In genomic region chr9:121684381-121685145, GRCh38 we compare ENCODE assay signal across 8 cellular contexts. TPM values are rescaled to one million over a fixed set of nuclear protein-coding genes. Genes with fewer than 3 reads are reported as not detected.
A peak's percentile ranks its signal among the peaks of the same experiment; 100 is the strongest.
DNase-seq lines count a peak whose midpoint lies in the region; ATAC-seq and TF ChIP-seq lines count a peak whose summit lies in the region.

No MANE protein-coding gene starts in this region.

- H3K27me3 Mint-ChIP-seq in GM23338 (ENCODE audit: insufficient read depth, low read depth, poor library complexity) = peaks cover 5% of the 10 kb centered on the region

- H3K27me3 ChIP-seq in GM23338 (ENCODE audit: insufficient read depth) (no peaks in the 10 kb centered on the region), ascending aorta (no peaks in the 10 kb centered on the region), kidney epithelial cell (ENCODE audit: control insufficient read depth, insufficient read depth, low read length) (no peaks in the 10 kb centered on the region)

- no peaks in the 10 kb centered on the region for H3F3A ChIP-seq in GM23338 (replicated peaks; ENCODE audit: low read depth)

- peaks cover 5% of the 10 kb centered on the region; the same call in 1 of the 3 replicates for H3K36me3 Mint-ChIP-seq in GM23338 (ENCODE audit: low read depth)

- H3K9me2 ChIP-seq in GM23338 (ENCODE audit: insufficient read depth) = no peaks in the 10 kb centered on the region

- intact Hi-C loops in ascending aorta (cut with DNase I) = loop anchor here (5.0 kb wide), 1 partner anchor 47 kb away; no protein-coding TSS in a partner anchor

- H3K36me3 ChIP-seq in GM23338 (ENCODE audit: insufficient read depth) (no peaks in the 10 kb centered on the region), ascending aorta (peaks cover 0 to 8% of the 10 kb centered on the region in 2 donors), kidney epithelial cell (ENCODE audit: control insufficient read depth, insufficient read depth, low read length) (no peaks in the 10 kb centered on the region)

- H3K27ac Mint-ChIP-seq in GM23338 = no peak overlapping the region

- H2AFZ ChIP-seq in GM23338 = no peak overlapping the region

- no peaks in the 10 kb centered on the region for H3K9me3 ChIP-seq in ascending aorta

- H4K20me1 ChIP-seq in GM23338 (replicated peaks; ENCODE audit: insufficient read depth) = peaks cover 9% of the 10 kb centered on the region

- TF ChIP-seq CTCF in GM23338 (conservative IDR thresholded peaks at IDR 0.05; ENCODE audit: low read depth in 2 of 2) = peak; percentile 80 to 93
- peak; percentile 53 to 69 (median 68) for TF ChIP-seq CTCF in ascending aorta (IDR thresholded peaks at IDR 0.05)
- TF ChIP-seq CTCF in kidney epithelial cell (IDR thresholded peaks at IDR 0.05; ENCODE audit: insufficient read depth, low read length, poor library complexity, severe bottlenecking) = peak; percentile 54

- no peak overlapping the region for H3K4me2 ChIP-seq in GM23338

- H3K4me1 ChIP-seq in GM23338 (ENCODE audit: insufficient read depth) (peaks cover 6% of the 10 kb centered on the region; the same call in 1 of the 2 replicates), ascending aorta (no peaks in the 10 kb centered on the region)

- DNase-seq in COLO668 (lab: John Stamatoyannopoulos, UW; ENCODE audit: unreplicated experiment) = peak; percentile 27
- DNase-seq in GM23338 (ENCODE audit: low spot score) = peak; percentile 90
- DNase-seq in ascending aorta (ENCODE audit: low spot score in 2 of 2) = no peak
- DNase-seq in kidney epithelial cell (ENCODE audit: low read depth) = no peak
- DNase-seq in hippocampal formation (lab: John Stamatoyannopoulos, UW) = no peak
- no peak for DNase-seq in NCI-H524 treated with DMSO at 0.1 percent for 48 hours (lab: John Stamatoyannopoulos, UW)

- H3K4me1 Mint-ChIP-seq in GM23338 = peaks cover 23% of the 10 kb centered on the region

- no peak overlapping the region for H3K27ac ChIP-seq in GM23338 (ENCODE audit: low read depth)
- no peak overlapping the region for H3K27ac ChIP-seq in ascending aorta

- H3K4me3 ChIP-seq in GM23338 (no peak overlapping the region), ascending aorta (no peak overlapping the region), kidney epithelial cell (ENCODE audit: low read depth, low read length) (no peak overlapping the region)

- no peaks in the 10 kb centered on the region; the same call in 2 of the 3 replicates for H3K9me3 Mint-ChIP-seq in GM23338

- H3K4me3 Mint-ChIP-seq in GM23338 = no peak overlapping the region

- ATAC-seq in GM23338 = peak; percentile 90
- no peak for ATAC-seq in HG03342 (IDR thresholded peaks at IDR 0.05; ENCODE audit: unreplicated experiment)
- ATAC-seq in GM18858 (IDR thresholded peaks at IDR 0.05; ENCODE audit: unreplicated experiment) = no peak

- no peaks in the 10 kb centered on the region for H3K79me2 ChIP-seq in GM23338 (replicated peaks; ENCODE audit: insufficient read depth)

TF ChIP-seq in GM23338, 12 proteins besides CTCF, POLR2A, EP300 and RAD21 (continues in another document):
- no peak for TF ChIP-seq JUNB (IDR thresholded peaks at IDR 0.05; ENCODE audit: unreplicated experiment)
- no peak for TF ChIP-seq STAT1 (IDR thresholded peaks at IDR 0.05; ENCODE audit: unreplicated experiment)
- TF ChIP-seq, protein P1, sequence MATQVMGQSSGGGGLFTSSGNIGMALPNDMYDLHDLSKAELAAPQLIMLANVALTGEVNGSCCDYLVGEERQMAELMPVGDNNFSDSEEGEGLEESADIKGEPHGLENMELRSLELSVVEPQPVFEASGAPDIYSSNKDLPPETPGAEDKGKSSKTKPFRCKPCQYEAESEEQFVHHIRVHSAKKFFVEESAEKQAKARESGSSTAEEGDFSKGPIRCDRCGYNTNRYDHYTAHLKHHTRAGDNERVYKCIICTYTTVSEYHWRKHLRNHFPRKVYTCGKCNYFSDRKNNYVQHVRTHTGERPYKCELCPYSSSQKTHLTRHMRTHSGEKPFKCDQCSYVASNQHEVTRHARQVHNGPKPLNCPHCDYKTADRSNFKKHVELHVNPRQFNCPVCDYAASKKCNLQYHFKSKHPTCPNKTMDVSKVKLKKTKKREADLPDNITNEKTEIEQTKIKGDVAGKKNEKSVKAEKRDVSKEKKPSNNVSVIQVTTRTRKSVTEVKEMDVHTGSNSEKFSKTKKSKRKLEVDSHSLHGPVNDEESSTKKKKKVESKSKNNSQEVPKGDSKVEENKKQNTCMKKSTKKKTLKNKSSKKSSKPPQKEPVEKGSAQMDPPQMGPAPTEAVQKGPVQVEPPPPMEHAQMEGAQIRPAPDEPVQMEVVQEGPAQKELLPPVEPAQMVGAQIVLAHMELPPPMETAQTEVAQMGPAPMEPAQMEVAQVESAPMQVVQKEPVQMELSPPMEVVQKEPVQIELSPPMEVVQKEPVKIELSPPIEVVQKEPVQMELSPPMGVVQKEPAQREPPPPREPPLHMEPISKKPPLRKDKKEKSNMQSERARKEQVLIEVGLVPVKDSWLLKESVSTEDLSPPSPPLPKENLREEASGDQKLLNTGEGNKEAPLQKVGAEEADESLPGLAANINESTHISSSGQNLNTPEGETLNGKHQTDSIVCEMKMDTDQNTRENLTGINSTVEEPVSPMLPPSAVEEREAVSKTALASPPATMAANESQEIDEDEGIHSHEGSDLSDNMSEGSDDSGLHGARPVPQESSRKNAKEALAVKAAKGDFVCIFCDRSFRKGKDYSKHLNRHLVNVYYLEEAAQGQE (IDR thresholded peaks at IDR 0.05; ENCODE audit: unreplicated experiment) = no peak
- no peak for TF ChIP-seq ETS1 (IDR thresholded peaks at IDR 0.05)
- no peak for TF ChIP-seq ZNF114 (CRISPR knock-in tag; IDR thresholded peaks at IDR 0.05)
- TF ChIP-seq EZH2phosphoT487 (IDR thresholded peaks at IDR 0.05; ENCODE audit: unreplicated experiment) = no peak
- no peak for TF ChIP-seq ZNF331 (CRISPR knock-in tag; IDR thresholded peaks at IDR 0.05; ENCODE audit: low read depth)
- TF ChIP-seq NANOG (IDR thresholded peaks at IDR 0.05; ENCODE audit: borderline replicate concordance) = no peak
- no peak for TF ChIP-seq EZH2 (IDR thresholded peaks at IDR 0.05; ENCODE audit: low read depth, unreplicated experiment)

RNA-seq across cellular contexts. Expression of gene DAB2IP, which starts 33.1 kb away (rescaled TPM):
- total RNA-seq in GM23338 (2014; rRNA removed; shearing (Covaris generic)) = 35.1 and 42.8 TPM in 2 replicates
- polyA plus RNA-seq in GM23338 (2016; fragmentation: Nextera tagmentation; extraction: Ambion mirVana) = 8.9 and 11.4 TPM in 2 replicates
- total RNA-seq in ascending aorta (71.6 TPM), kidney epithelial cell (38.0 and 51.1 TPM in 2 replicates)

Comparison
In these comparisons a context has a peak if more than half of its experiments do, and no peak if none do; other contexts are left out.
1. DNase-seq: peak in COLO668 (single experiment) and GM23338 (single experiment); none in ascending aorta (0 of 2), kidney epithelial cell (single experiment), hippocampal formation (0 of 2) and NCI-H524 treated with DMSO at 0.1 percent for 48 hours (single experiment).
2. Peak in every context shown above with its lines, with median percentiles within 50 percentile points of each other: CTCF ChIP-seq.